In the genomic region with DNA sequence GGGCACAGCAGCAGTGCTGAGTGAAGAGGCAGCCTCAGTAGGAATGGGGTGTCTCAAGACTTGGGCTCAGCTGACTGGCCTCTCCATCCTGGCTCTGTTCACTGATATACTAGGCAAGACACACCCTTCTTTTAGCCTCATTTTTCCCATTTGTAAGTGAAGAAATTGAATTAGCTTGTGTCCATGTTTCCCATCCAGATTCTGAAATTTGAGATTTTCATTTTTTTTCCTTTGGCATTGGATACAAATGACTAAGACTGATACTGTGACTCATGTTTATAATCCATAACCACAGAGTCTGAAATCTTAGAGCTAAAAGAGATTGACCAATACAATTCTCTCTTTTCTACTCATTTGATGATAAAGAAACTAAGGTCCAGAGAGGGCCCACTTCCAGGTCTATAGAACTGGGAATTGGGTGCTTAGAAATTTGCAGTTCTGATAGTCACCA, we compare ENCODE assay signal across 17 cellular contexts.
DNase-seq lines count a peak whose midpoint lies in the region; FAIRE-seq and TF ChIP-seq lines count a peak whose summit lies in the region.
"Had no signal": no experiment of that assay in that cellular context is flagged by ENCODE, and none has a peak within 500 bp of the region (broad histone marks: within the 10 kb centered on the region; RNA-seq: fewer than 3 reads in every experiment).

No MANE protein-coding gene starts in this region.

- dilution Hi-C loops in keratinocyte (cut with MboI; ENCODE audit: extremely low pct_ligation_motif_present, low sequenced_read_pairs) = no loop called here

- no peaks in the 10 kb centered on the region for H3K9me1 ChIP-seq in keratinocyte (ENCODE audit: control insufficient read depth, extremely low read depth, insufficient read depth, low read length)

- H3K36me3 Mint-ChIP-seq in HFFc6 (ENCODE audit: low read depth) (no peaks in the 10 kb centered on the region), glutamatergic neuron (ENCODE audit: unreplicated experiment) (no peaks in the 10 kb centered on the region)

- H3K9me3 Mint-ChIP-seq in HFFc6 (no peaks in the 10 kb centered on the region), glutamatergic neuron (ENCODE audit: unreplicated experiment) (no peaks in the 10 kb centered on the region)
- H3K9me3 Mint-ChIP-seq: naive thymus-derived CD8-positive, alpha-beta T cell had no signal

- no peak overlapping the region for H2AFZ ChIP-seq in ACC112 (ENCODE audit: low read length, unreplicated experiment)
- H2AFZ ChIP-seq in keratinocyte (ENCODE audit: control insufficient read depth, low read length) = no peak overlapping the region

- DNase-seq in HFFc6 = peak; percentile 57
- DNase-seq in brain pericyte (ENCODE audit: low read depth, low spot score) = peak; percentile 27
- DNase-seq in keratinocyte (ENCODE audit: low read depth, low spot score) = no peak
- no peak for DNase-seq in pons (ENCODE audit: low spot score)
- no peak for DNase-seq in NCI-H146 treated with DMSO at 0.1 percent for 48 hours (lab: John Stamatoyannopoulos, UW; ENCODE audit: unreplicated experiment)
- no peak for DNase-seq in GM10248 (ENCODE audit: extremely low spot score)
- DNase-seq in glutamatergic neuron = no peak
- DNase-seq: activated T-cell treated with anti-CD3 and anti-CD28 coated beads, Interleukin-2, amount 50 U/mL, for 1 hour; body of pancreas; erythroblast; naive thymus-derived CD8-positive, alpha-beta T cell; NCI-H1092 treated with DMSO at 0.1 percent for 48 hours; NCI-H510A treated with DMSO at 0.1 percent for 48 hours; spleen; upper lobe of right lung had no signal

- no peaks in the 10 kb centered on the region for H3K27me3 ChIP-seq in ACC112 (ENCODE audit: insufficient read depth, low read length)
- H3K27me3 ChIP-seq in keratinocyte (ENCODE audit: control insufficient read depth, extremely low read depth, insufficient read depth, low read length) = no peaks in the 10 kb centered on the region
- H3K27me3 ChIP-seq: body of pancreas, spleen, upper lobe of right lung had no signal

- CTCF ChIA-PET in GM10248 (lab: Yijun Ruan, JAX) = interaction anchor here (0.6 to 7.6 kb wide), 5 partner anchors 9 to 175 kb away, joined by 3 to 43 read pairs (median 4); no protein-coding TSS in a partner anchor

- H3K4me1 Mint-ChIP-seq in HFFc6 (ENCODE audit: low read depth) (peaks cover 19% of the 10 kb centered on the region), glutamatergic neuron (ENCODE audit: low read depth, unreplicated experiment) (peaks cover 7% of the 10 kb centered on the region)

- peak overlapping the region; percentile 17 for H3K4me2 ChIP-seq in keratinocyte (ENCODE audit: control insufficient read depth, extremely low read depth, insufficient read depth, low read depth, low read length)

- H3K4me1 ChIP-seq in ACC112 (ENCODE audit: control insufficient read depth, insufficient read depth, low read length, unreplicated experiment) (peaks cover 11% of the 10 kb centered on the region), keratinocyte (ENCODE audit: control insufficient read depth, extremely low read depth, insufficient read depth, low read length) (peaks cover 13% of the 10 kb centered on the region)
- H3K4me1 ChIP-seq: body of pancreas, spleen, upper lobe of right lung had no signal

- H3K79me2 ChIP-seq in ACC112 (ENCODE audit: control insufficient read depth, insufficient read depth, low read length, unreplicated experiment) (no peaks in the 10 kb centered on the region), keratinocyte (ENCODE audit: control insufficient read depth, insufficient read depth, low read length) (no peaks in the 10 kb centered on the region)

- no peak for FAIRE-seq in keratinocyte (lab: Jason Lieb, UNC)

- H3K27ac Mint-ChIP-seq in HFFc6 = peak overlapping the region; percentile 51
- H3K27ac Mint-ChIP-seq in glutamatergic neuron (ENCODE audit: unreplicated experiment) = no peak overlapping the region

- H3K36me3 ChIP-seq in ACC112 (ENCODE audit: insufficient read depth, low read length) (no peaks in the 10 kb centered on the region), keratinocyte (ENCODE audit: control insufficient read depth in 2 of 2, extremely low read depth in 1 of 2, insufficient read depth in 2 of 2, low read length in 2 of 2) (no peaks in the 10 kb centered on the region)
- H3K36me3 ChIP-seq: upper lobe of right lung had no signal

- H4K20me1 ChIP-seq in keratinocyte (ENCODE audit: control insufficient read depth, extremely low read depth, insufficient read depth, low read length) = no peaks in the 10 kb centered on the region

- TF ChIP-seq CTCF in HFFc6 (IDR thresholded peaks at IDR 0.05) (no peak), keratinocyte (optimal IDR thresholded peaks at IDR 0.05 in 1 of 3, IDR thresholded peaks at IDR 0.05 in 1 of 3, conservative IDR thresholded peaks at IDR 0.05 in 1 of 3; ENCODE audit: extremely low read depth in 1 of 3, insufficient read depth in 2 of 3, low read length in 3 of 3) (no peak), GM10248 (IDR thresholded peaks at IDR 0.05; ENCODE audit: control extremely low read depth, extremely low read depth, low read depth, missing control alignments) (no peak), glutamatergic neuron (IDR thresholded peaks at IDR 0.05; ENCODE audit: partially characterized antibody, unreplicated experiment) (no peak)

- no peak overlapping the region for H3K4me3 Mint-ChIP-seq in HFFc6
- H3K4me3 Mint-ChIP-seq in glutamatergic neuron (ENCODE audit: unreplicated experiment) = no peak overlapping the region
- H3K4me3 Mint-ChIP-seq: naive thymus-derived CD8-positive, alpha-beta T cell had no signal

- peaks cover 2% of the 10 kb centered on the region; the same call in 1 of the 2 replicates for H3K27me3 Mint-ChIP-seq in HFFc6 (ENCODE audit: insufficient read depth)
- H3K27me3 Mint-ChIP-seq in glutamatergic neuron (ENCODE audit: unreplicated experiment) = no peaks in the 10 kb centered on the region
- H3K27me3 Mint-ChIP-seq: naive thymus-derived CD8-positive, alpha-beta T cell had no signal

- H3K9ac ChIP-seq in keratinocyte (ENCODE audit: control insufficient read depth, extremely low read depth, insufficient read depth, low read length) = no peak overlapping the region

- H3K4me3 ChIP-seq in ACC112 (ENCODE audit: low read depth, low read length) = no peak overlapping the region
- no peak overlapping the region for H3K4me3 ChIP-seq in keratinocyte (ENCODE audit: control insufficient read depth in 2 of 3, extremely low read depth in 1 of 3, insufficient read depth in 2 of 3, low read depth in 1 of 3, low read length in 3 of 3)
- H3K4me3 ChIP-seq: body of pancreas, spleen, upper lobe of right lung had no signal

- H3K9me3 ChIP-seq in keratinocyte (ENCODE audit: control insufficient read depth, low read depth, low read length) = no peaks in the 10 kb centered on the region
- H3K9me3 ChIP-seq: body of pancreas, spleen, upper lobe of right lung had no signal

- POLR2A ChIA-PET in GM10248 (lab: Yijun Ruan, JAX) = no interaction called here

- H3K27ac ChIP-seq in ACC112 (ENCODE audit: low read depth, low read length) (peak overlapping the region; percentile 28; the same call in 1 of the 2 replicates), keratinocyte (ENCODE audit: control insufficient read depth, insufficient read depth, low read length) (peak overlapping the region; percentile 57)
- H3K27ac ChIP-seq: body of pancreas, spleen, upper lobe of right lung, VCaP had no signal

Comparison
In these comparisons a context has a peak if more than half of its experiments do, and no peak if none do; other contexts are left out.
1. DNase-seq: peak in HFFc6 (single experiment) and brain pericyte (single experiment); none in keratinocyte (single experiment), pons (single experiment), NCI-H146 treated with DMSO at 0.1 percent for 48 hours (single experiment), GM10248 (single experiment) and glutamatergic neuron (single experiment).